ENCODE assay signal across 17 cellular contexts in the genomic region with DNA sequence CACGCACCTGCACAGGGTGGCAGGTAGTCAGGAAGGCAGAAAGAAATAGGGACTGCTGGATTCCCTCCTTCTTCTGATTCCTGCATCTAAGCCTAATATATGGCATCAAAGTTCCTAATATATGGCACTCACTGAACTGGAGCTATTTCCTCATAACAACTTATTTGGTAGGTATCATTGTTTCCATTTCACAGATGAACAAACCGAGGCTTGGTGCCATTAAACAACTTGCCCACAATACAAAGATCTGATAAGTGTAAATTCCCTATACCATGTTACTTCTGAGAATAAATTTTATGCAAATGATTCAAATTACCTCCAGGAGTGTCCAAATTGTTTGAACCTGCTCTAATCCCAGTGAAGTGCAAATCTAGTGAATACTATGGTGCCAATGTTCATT. TPM values are rescaled to one million over a fixed set of nuclear protein-coding genes. Genes with fewer than 3 reads are reported as not detected.
A peak's percentile ranks its signal among the peaks of the same experiment; 100 is the strongest.
DNase-seq lines count a peak whose midpoint lies in the region; ATAC-seq and TF ChIP-seq lines count a peak whose summit lies in the region.
"Had no signal": no experiment of that assay in that cellular context is flagged by ENCODE, and none has a peak within 500 bp of the region (broad histone marks: within the 10 kb centered on the region; RNA-seq: fewer than 3 reads in every experiment).

No MANE protein-coding gene starts in this region.

- POLR2A ChIA-PET in activated CD4-positive, alpha-beta memory T cell treated with anti-CD3 and anti-CD28 coated beads, Interleukin-2, amount 10 ng/mL, durations not matched to agents 7 days and 5 days (lab: Charles Lee) = no interaction called here

- H3K4me3 Mint-ChIP-seq in activated T-helper 17 cell treated with anti-CD3 and anti-CD28 coated beads, Interleukin-2, amount 50 U/mL, for 72 hours = peak overlapping the region; percentile 23
- H3K4me3 Mint-ChIP-seq in activated CD4-positive, alpha-beta memory T cell treated with anti-CD3 and anti-CD28 coated beads, Interleukin-2, amount 10 ng/mL, durations not matched to agents 7 days and 5 days = no peak overlapping the region
- H3K4me3 Mint-ChIP-seq: GM23338 had no signal

- H3K9me3 Mint-ChIP-seq in activated T-helper 17 cell treated with anti-CD3 and anti-CD28 coated beads, Interleukin-2, amount 50 U/mL, for 72 hours = no peaks in the 10 kb centered on the region
- H3K9me3 Mint-ChIP-seq in activated CD4-positive, alpha-beta memory T cell treated with anti-CD3 and anti-CD28 coated beads, Interleukin-2, amount 10 ng/mL, durations not matched to agents 7 days and 5 days = no peaks in the 10 kb centered on the region
- H3K9me3 Mint-ChIP-seq: CD8-positive, alpha-beta T cell; GM23338 had no signal

- no peaks in the 10 kb centered on the region for H3K36me3 Mint-ChIP-seq in activated T-helper 17 cell treated with anti-CD3 and anti-CD28 coated beads, Interleukin-2, amount 50 U/mL, for 72 hours (ENCODE audit: low read depth)
- H3K36me3 Mint-ChIP-seq in activated CD4-positive, alpha-beta memory T cell treated with anti-CD3 and anti-CD28 coated beads, Interleukin-2, amount 10 ng/mL, durations not matched to agents 7 days and 5 days (ENCODE audit: low read depth) = no peaks in the 10 kb centered on the region
- H3K36me3 Mint-ChIP-seq: CD8-positive, alpha-beta T cell had no signal

- peaks cover 54% of the 10 kb centered on the region for H3K4me1 ChIP-seq in KMS-11 (ENCODE audit: low read depth, poor library complexity, severe bottlenecking)

- no peak overlapping the region for H2AFZ ChIP-seq in KMS-11 (ENCODE audit: low read depth)
- H2AFZ ChIP-seq: GM23338 had no signal

- TF ChIP-seq CTCF in KMS-11 (conservative IDR thresholded peaks at IDR 0.05; ENCODE audit: low read depth, low read length) = no peak

- peaks cover 5% of the 10 kb centered on the region for H3K4me1 Mint-ChIP-seq in activated T-helper 17 cell treated with anti-CD3 and anti-CD28 coated beads, Interleukin-2, amount 50 U/mL, for 72 hours
- H3K4me1 Mint-ChIP-seq in activated CD4-positive, alpha-beta memory T cell treated with anti-CD3 and anti-CD28 coated beads, Interleukin-2, amount 10 ng/mL, durations not matched to agents 7 days and 5 days = peaks cover 12% of the 10 kb centered on the region

- no peak for ATAC-seq in activated T-helper 17 cell treated with anti-CD3 and anti-CD28 coated beads, Interleukin-2, amount 50 U/mL, for 72 hours (replicated peaks)
- no peak for ATAC-seq in HG03097 (IDR thresholded peaks at IDR 0.05; ENCODE audit: low FRiP score, unreplicated experiment)
- ATAC-seq: CD8-positive, alpha-beta T cell; GM23338; HCT116 had no signal

- H4K20me1 ChIP-seq in KMS-11 (ENCODE audit: insufficient read depth) = no peaks in the 10 kb centered on the region; the same call in 1 of the 2 replicates

- H3K27ac ChIP-seq in KMS-11 = peak overlapping the region; percentile 35
- H3K27ac ChIP-seq: BLaER1 treated with 17β-estradiol and CSF1 and Interleukin-3, amounts not matched to agents 10 nM and 100 nM; HL-60 had no signal

- CTCF ChIA-PET in activated CD4-positive, alpha-beta memory T cell treated with anti-CD3 and anti-CD28 coated beads, Interleukin-2, amount 10 ng/mL, durations not matched to agents 7 days and 5 days (lab: Charles Lee) = no interaction called here

- no peak overlapping the region for H3K9ac ChIP-seq in KMS-11
- H3K9ac ChIP-seq: BLaER1 treated with 17β-estradiol and CSF1 and Interleukin-3, amounts not matched to agents 10 nM and 100 nM had no signal

- no peaks in the 10 kb centered on the region for H3K27me3 ChIP-seq in KMS-11 (ENCODE audit: insufficient read depth, low read depth)

- peaks cover 3% of the 10 kb centered on the region for H3K27me3 Mint-ChIP-seq in activated T-helper 17 cell treated with anti-CD3 and anti-CD28 coated beads, Interleukin-2, amount 50 U/mL, for 72 hours
- peaks cover 55% of the 10 kb centered on the region for H3K27me3 Mint-ChIP-seq in activated CD4-positive, alpha-beta memory T cell treated with anti-CD3 and anti-CD28 coated beads, Interleukin-2, amount 10 ng/mL, durations not matched to agents 7 days and 5 days

- no peak overlapping the region for H3K4me3 ChIP-seq in KMS-11 (IDR thresholded peaks at IDR 0.05; ENCODE audit: insufficient read depth, low read depth, low read length)
- H3K4me3 ChIP-seq: BLaER1 treated with 17β-estradiol and CSF1 and Interleukin-3, amounts not matched to agents 10 nM and 100 nM; GM23338 had no signal

- H3K79me2 ChIP-seq in KMS-11 (ENCODE audit: insufficient read depth, low read depth) = peaks cover 21% of the 10 kb centered on the region

- H3K4me2 ChIP-seq in KMS-11 = peak overlapping the region; percentile 61; the same call in 1 of the 2 replicates
- H3K4me2 ChIP-seq: BLaER1 treated with 17β-estradiol and CSF1 and Interleukin-3, amounts not matched to agents 10 nM and 100 nM; GM23338 had no signal

- H3K27ac Mint-ChIP-seq in activated T-helper 17 cell treated with anti-CD3 and anti-CD28 coated beads, Interleukin-2, amount 50 U/mL, for 72 hours = no peak overlapping the region
- no peak overlapping the region for H3K27ac Mint-ChIP-seq in activated CD4-positive, alpha-beta memory T cell treated with anti-CD3 and anti-CD28 coated beads, Interleukin-2, amount 10 ng/mL, durations not matched to agents 7 days and 5 days
- H3K27ac Mint-ChIP-seq: B cell; CD8-positive, alpha-beta T cell had no signal

- H3K36me3 ChIP-seq in KMS-11 (ENCODE audit: insufficient read depth) = no peaks in the 10 kb centered on the region
- H3K36me3 ChIP-seq: BLaER1 treated with 17β-estradiol and CSF1 and Interleukin-3, amounts not matched to agents 10 nM and 100 nM had no signal

- DNase-seq in mesenteric fat pad (ENCODE audit: low spot score) = peak; percentile 33
- DNase-seq in NK-92 (lab: John Stamatoyannopoulos, UW; ENCODE audit: unreplicated experiment) = no peak
- DNase-seq in activated CD4-positive, alpha-beta memory T cell treated with anti-CD3 and anti-CD28 coated beads, Interleukin-2, amount 10 ng/mL, durations not matched to agents 7 days and 5 days = no peak
- DNase-seq: Calu3; CD8-positive, alpha-beta T cell; DMS79 treated with DMSO at 0.1 percent for 48 hours; GF-D8; H7; IMR-90 had no signal

RNA-seq across cellular contexts. Expression of gene FAM171A1, which starts 2.1 kb away (rescaled TPM):
- 1 to 10 TPM; 2.4 to 3.9 TPM for total RNA-seq in activated T-helper 17 cell treated with anti-CD3 and anti-CD28 coated beads, Interleukin-2, amount 50 U/mL, for 72 hours
- total RNA-seq in mesenteric fat pad = 36.2 TPM
- total RNA-seq in activated CD4-positive, alpha-beta memory T cell treated with anti-CD3 and anti-CD28 coated beads, Interleukin-2, amount 10 ng/mL, durations not matched to agents 7 days and 5 days = 1 to 10 TPM; 6.0 to 6.8 TPM
- total RNA-seq: B cell had no signal
